In the genomic region with DNA sequence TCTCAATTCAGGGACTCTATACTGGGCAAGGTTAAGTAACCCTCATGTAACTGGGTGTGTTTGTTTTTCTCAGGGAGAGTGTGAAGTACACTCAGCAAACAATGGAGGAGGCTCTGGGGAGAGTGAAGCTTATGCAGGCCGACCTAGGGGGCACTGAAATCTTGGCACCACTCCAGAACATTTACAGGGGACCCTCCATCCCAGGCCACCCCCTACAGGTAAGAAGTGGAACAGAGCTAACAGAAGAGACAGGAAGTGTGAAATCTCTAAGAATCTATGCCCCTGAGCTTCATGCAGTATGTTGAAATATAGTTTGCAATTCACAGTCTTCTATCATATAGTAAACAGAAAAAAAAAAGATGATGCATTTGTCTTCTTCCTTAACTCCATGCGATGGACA, we compare ENCODE assay signal across 1 cellular context.
TF ChIP-seq lines count a peak whose summit lies in the region.

No MANE protein-coding gene starts in this region.

TF ChIP-seq in HepG2, 621 proteins besides CTCF, POLR2A, EP300 and RAD21:
- TF ChIP-seq TMF1 (CRISPR knock-in tag; IDR thresholded peaks at IDR 0.05; ENCODE audit: low read depth), result no peak
- TF ChIP-seq ZKSCAN5 (CRISPR knock-in tag; IDR thresholded peaks at IDR 0.05), result no peak
- TF ChIP-seq, protein P1, sequence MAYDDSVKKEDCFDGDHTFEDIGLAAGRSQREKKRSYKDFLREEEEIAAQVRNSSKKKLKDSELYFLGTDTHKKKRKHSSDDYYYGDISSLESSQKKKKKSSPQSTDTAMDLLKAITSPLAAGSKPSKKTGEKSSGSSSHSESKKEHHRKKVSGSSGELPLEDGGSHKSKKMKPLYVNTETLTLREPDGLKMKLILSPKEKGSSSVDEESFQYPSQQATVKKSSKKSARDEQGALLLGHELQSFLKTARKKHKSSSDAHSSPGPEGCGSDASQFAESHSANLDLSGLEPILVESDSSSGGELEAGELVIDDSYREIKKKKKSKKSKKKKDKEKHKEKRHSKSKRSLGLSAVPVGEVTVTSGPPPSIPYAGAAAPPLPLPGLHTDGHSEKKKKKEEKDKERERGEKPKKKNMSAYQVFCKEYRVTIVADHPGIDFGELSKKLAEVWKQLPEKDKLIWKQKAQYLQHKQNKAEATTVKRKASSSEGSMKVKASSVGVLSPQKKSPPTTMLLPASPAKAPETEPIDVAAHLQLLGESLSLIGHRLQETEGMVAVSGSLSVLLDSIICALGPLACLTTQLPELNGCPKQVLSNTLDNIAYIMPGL (CRISPR knock-in tag; IDR thresholded peaks at IDR 0.05; ENCODE audit: borderline replicate concordance in 1 of 2, low read depth in 1 of 2), result no peak
- TF ChIP-seq, protein P2, sequence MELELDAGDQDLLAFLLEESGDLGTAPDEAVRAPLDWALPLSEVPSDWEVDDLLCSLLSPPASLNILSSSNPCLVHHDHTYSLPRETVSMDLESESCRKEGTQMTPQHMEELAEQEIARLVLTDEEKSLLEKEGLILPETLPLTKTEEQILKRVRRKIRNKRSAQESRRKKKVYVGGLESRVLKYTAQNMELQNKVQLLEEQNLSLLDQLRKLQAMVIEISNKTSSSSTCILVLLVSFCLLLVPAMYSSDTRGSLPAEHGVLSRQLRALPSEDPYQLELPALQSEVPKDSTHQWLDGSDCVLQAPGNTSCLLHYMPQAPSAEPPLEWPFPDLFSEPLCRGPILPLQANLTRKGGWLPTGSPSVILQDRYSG (CRISPR knock-in tag; IDR thresholded peaks at IDR 0.05), result no peak
- no peak for TF ChIP-seq POGZ (CRISPR knock-in tag; IDR thresholded peaks at IDR 0.05)
- TF ChIP-seq SYNCRIP (IDR thresholded peaks at IDR 0.05; ENCODE audit: insufficient read depth, low read depth, low read length), result no peak
- TF ChIP-seq KLF9 (CRISPR knock-in tag; IDR thresholded peaks at IDR 0.05; ENCODE audit: low read depth), result no peak
- TF ChIP-seq MTA3 (CRISPR knock-in tag; IDR thresholded peaks at IDR 0.05), result no peak
